In the genomic region with DNA sequence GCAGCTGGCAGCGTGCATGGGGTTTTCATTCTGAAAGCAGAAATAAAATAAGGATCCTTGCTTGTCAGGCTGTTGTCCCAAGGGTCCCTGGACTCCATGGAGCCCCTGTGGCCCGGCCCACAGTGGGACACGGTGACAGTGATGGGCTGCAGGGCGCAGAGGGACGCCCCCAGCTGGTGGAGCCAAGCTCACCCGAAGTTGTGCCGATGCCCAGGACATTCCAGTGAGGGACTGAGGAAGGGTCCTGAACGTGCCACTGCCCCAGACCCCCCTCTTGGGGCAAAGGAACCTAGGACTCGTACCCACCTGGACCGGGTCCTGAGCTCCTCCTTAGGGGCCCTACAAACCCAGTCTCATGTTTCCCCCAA, we compare ENCODE assay signal across 1 cellular context.
TF ChIP-seq lines count a peak whose summit lies in the region.

No MANE protein-coding gene starts in this region.

TF ChIP-seq in IMR-90, 13 proteins besides CTCF, POLR2A, EP300 and RAD21 (continued from another document):
- TF ChIP-seq, protein P1, sequence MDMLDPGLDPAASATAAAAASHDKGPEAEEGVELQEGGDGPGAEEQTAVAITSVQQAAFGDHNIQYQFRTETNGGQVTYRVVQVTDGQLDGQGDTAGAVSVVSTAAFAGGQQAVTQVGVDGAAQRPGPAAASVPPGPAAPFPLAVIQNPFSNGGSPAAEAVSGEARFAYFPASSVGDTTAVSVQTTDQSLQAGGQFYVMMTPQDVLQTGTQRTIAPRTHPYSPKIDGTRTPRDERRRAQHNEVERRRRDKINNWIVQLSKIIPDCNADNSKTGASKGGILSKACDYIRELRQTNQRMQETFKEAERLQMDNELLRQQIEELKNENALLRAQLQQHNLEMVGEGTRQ (IDR thresholded peaks at IDR 0.05; ENCODE audit: low read depth, low read length), result no peak
- TF ChIP-seq SMC3 (IDR thresholded peaks at IDR 0.05; ENCODE audit: low read depth, low read length) (no peak), MXI1 (IDR thresholded peaks at IDR 0.05; ENCODE audit: borderline replicate concordance, low read depth, low read length) (no peak), CHD1 (IDR thresholded peaks at IDR 0.05; ENCODE audit: low read depth, low read length) (no peak), BHLHE40 (IDR thresholded peaks at IDR 0.05; ENCODE audit: low read depth, low read length) (no peak), RCOR1 (IDR thresholded peaks at IDR 0.05; ENCODE audit: insufficient replicate concordance, low read length) (no peak), MAFK (IDR thresholded peaks at IDR 0.05; ENCODE audit: low read depth, low read length) (no peak), CEBPB (IDR thresholded peaks at IDR 0.05; ENCODE audit: low read depth, low read length) (no peak), RFX5 (IDR thresholded peaks at IDR 0.05; ENCODE audit: low read depth, low read length) (no peak), FOS (IDR thresholded peaks at IDR 0.05; ENCODE audit: low read depth, low read length) (no peak)
